ENCODE assay signal across 10 cellular contexts in genomic region chr5:40429258-40430111, GRCh38.
A peak's percentile ranks its signal among the peaks of the same experiment; 100 is the strongest.
DNase-seq lines count a peak whose midpoint lies in the region; ATAC-seq and TF ChIP-seq lines count a peak whose summit lies in the region.
"Had no signal": no experiment of that assay in that cellular context is flagged by ENCODE, and none has a peak within 500 bp of the region (broad histone marks: within the 10 kb centered on the region; RNA-seq: fewer than 3 reads in every experiment).

No MANE protein-coding gene starts in this region.

- H3K9me3 Mint-ChIP-seq in activated naive CD4-positive, alpha-beta T cell treated with anti-CD3 and anti-CD28 coated beads for 36 hours, result peaks cover 4% of the 10 kb centered on the region

- intact Hi-C loops in activated naive CD4-positive, alpha-beta T cell treated with anti-CD3 and anti-CD28 coated beads for 36 hours (cut with micrococcal nuclease), result no loop called here

- H3K27me3 Mint-ChIP-seq in activated naive CD4-positive, alpha-beta T cell treated with anti-CD3 and anti-CD28 coated beads for 36 hours (ENCODE audit: low read depth), result no peaks in the 10 kb centered on the region

- peak overlapping the region; percentile 30 for H3K27ac Mint-ChIP-seq in activated naive CD4-positive, alpha-beta T cell treated with anti-CD3 and anti-CD28 coated beads for 36 hours

- no peak for TF ChIP-seq CTCF in GM13976 (IDR thresholded peaks at IDR 0.05; ENCODE audit: borderline replicate concordance, control extremely low read depth, extremely low read depth, insufficient read depth, missing control alignments)

- ATAC-seq in stimulated activated naive CD8-positive, alpha-beta T cell treated with anti-CD3 and anti-CD28 coated beads, Interleukin-15, Interleukin-2, amounts not matched to agents 100 U/mL and 50 U/mL, for 24 hours, result peak; percentile 60

- CTCF ChIA-PET in activated naive CD4-positive, alpha-beta T cell treated with anti-CD3 and anti-CD28 coated beads for 36 hours (lab: Charles Lee), result interaction anchor here (0.6 to 1.8 kb wide), 3 partner anchors 12 to 82 kb away, joined by 3 to 9 read pairs (median 6); no protein-coding TSS in a partner anchor

- peak; percentile 54 for DNase-seq in activated naive CD4-positive, alpha-beta T cell treated with anti-CD3 and anti-CD28 coated beads for 36 hours
- no peak for DNase-seq in activated naive CD4-positive, alpha-beta T cell (lab: John Stamatoyannopoulos, UW)
- peak; percentile 3 for DNase-seq in SK-N-DZ (ENCODE audit: low spot score)
- DNase-seq in globus pallidus (ENCODE audit: low spot score), result peak; percentile 20
- DNase-seq in stimulated activated naive CD8-positive, alpha-beta T cell treated with anti-CD3 and anti-CD28 coated beads, Interleukin-15, Interleukin-2, amounts not matched to agents 100 U/mL and 50 U/mL, for 24 hours, result no peak
- no peak for DNase-seq in GM13976 (ENCODE audit: low spot score)
- no peak for DNase-seq in OCI-M1 (lab: John Stamatoyannopoulos, UW)
- no peak for DNase-seq in kidney glomerular epithelial cell (lab: John Stamatoyannopoulos, UW)
- DNase-seq: activated CD8-positive, alpha-beta memory T cell treated with anti-CD3 and anti-CD28 coated beads, Interleukin-2, amount 50 U/mL, for 4 hours; thyroid gland had no signal

- in situ Hi-C loops in GM13976 (cut with MboI; ENCODE audit: low sequenced_read_pairs, unreplicated experiment), result no loop called here

- no peaks in the 10 kb centered on the region for H3K36me3 Mint-ChIP-seq in activated naive CD4-positive, alpha-beta T cell treated with anti-CD3 and anti-CD28 coated beads for 36 hours (ENCODE audit: low read depth)

- H3K4me1 Mint-ChIP-seq in activated naive CD4-positive, alpha-beta T cell treated with anti-CD3 and anti-CD28 coated beads for 36 hours (ENCODE audit: low read depth), result peaks cover 46% of the 10 kb centered on the region

- H3K4me3 Mint-ChIP-seq in activated naive CD4-positive, alpha-beta T cell treated with anti-CD3 and anti-CD28 coated beads for 36 hours, result no peak overlapping the region

Comparison
In these comparisons a context has a peak if more than half of its experiments do, and no peak if none do; other contexts are left out.
1. DNase-seq: peak in activated naive CD4-positive, alpha-beta T cell treated with anti-CD3 and anti-CD28 coated beads for 36 hours (single experiment), SK-N-DZ (single experiment) and globus pallidus (single experiment); none in activated naive CD4-positive, alpha-beta T cell (0 of 4), stimulated activated naive CD8-positive, alpha-beta T cell treated with anti-CD3 and anti-CD28 coated beads, Interleukin-15, Interleukin-2, amounts not matched to agents 100 U/mL and 50 U/mL, for 24 hours (single experiment), GM13976 (single experiment), OCI-M1 (single experiment) and kidney glomerular epithelial cell (single experiment).